In genomic region chr14:73570913-73571312, GRCh38 we compare ENCODE assay signal across 8 cellular contexts. TPM values are rescaled to one million over a fixed set of nuclear protein-coding genes. Genes with fewer than 3 reads are reported as not detected.
A peak's percentile ranks its signal among the peaks of the same experiment; 100 is the strongest.
DNase-seq lines count a peak whose midpoint lies in the region; ATAC-seq, FAIRE-seq and TF ChIP-seq lines count a peak whose summit lies in the region.
"Not testable (repeated sequence)": the region's sequence is repeated elsewhere in the genome, so short reads cannot be mapped to it uniquely, and the experiment has no call there.

No MANE protein-coding gene starts in this region.

- H3K36me3 ChIP-seq in OCI-LY3 (replicated peaks; ENCODE audit: low read depth, low read length); kidney (ENCODE audit: control insufficient read depth in 1 of 2, insufficient read depth in 2 of 2, low read length in 2 of 2): not testable (repeated sequence)

- POLR2A ChIA-PET in activated CD8-positive, alpha-beta T cell treated with anti-CD3 and anti-CD28 coated beads, Interleukin-2, amount 10 ng/mL, durations not matched to agents 7 days and 5 days (lab: Charles Lee): interaction anchor here (1.1 to 2.6 kb wide), 4 partner anchors 61 to 315 kb away, joined by 3 to 22 read pairs (median 4); partner anchors contain the start of genes RIOX1 and ZNF410

- H3K27me3 Mint-ChIP-seq in activated CD8-positive, alpha-beta T cell treated with anti-CD3 and anti-CD28 coated beads, Interleukin-2, amount 10 ng/mL, durations not matched to agents 7 days and 5 days (ENCODE audit: low read depth): not testable (repeated sequence)

- not testable (repeated sequence) for H3K27ac ChIP-seq in OCI-LY3 (ENCODE audit: low read length); kidney (ENCODE audit: low read depth in 2 of 2, low read length in 2 of 2)

- H3K4me1 ChIP-seq in OCI-LY3 (ENCODE audit: low read length) (peaks cover 32% of the 10 kb centered on the region), kidney (ENCODE audit: control insufficient read depth in 1 of 2, insufficient read depth in 1 of 2, low read depth in 1 of 2, low read length in 2 of 2) (peaks cover 11 to 14% of the 10 kb centered on the region in 2 donors)

- H2AFZ ChIP-seq in OCI-LY3 (ENCODE audit: low read depth, low read length): not testable (repeated sequence)

- peak overlapping the region; percentile 28 for H3K4me3 Mint-ChIP-seq in activated CD8-positive, alpha-beta T cell treated with anti-CD3 and anti-CD28 coated beads, Interleukin-2, amount 10 ng/mL, durations not matched to agents 7 days and 5 days

- H3K4me3 ChIP-seq in OCI-LY3 (ENCODE audit: low read length); kidney (ENCODE audit: low read length in 2 of 2): not testable (repeated sequence)

- peaks cover 16% of the 10 kb centered on the region for H3K79me2 ChIP-seq in OCI-LY3 (ENCODE audit: low read length)

- H3K9ac ChIP-seq in OCI-LY3 (ENCODE audit: low read length); kidney (ENCODE audit: low read length in 2 of 2): not testable (repeated sequence)

- not testable (repeated sequence) for H3K9me3 ChIP-seq in OCI-LY3 (ENCODE audit: insufficient read depth, low read length); kidney (ENCODE audit: control insufficient read depth in 1 of 2, low read length in 2 of 2)

- CTCF ChIA-PET in activated CD8-positive, alpha-beta T cell treated with anti-CD3 and anti-CD28 coated beads, Interleukin-2, amount 10 ng/mL, durations not matched to agents 7 days and 5 days (lab: Charles Lee): interaction anchor here (0.7 to 5.9 kb wide), 13 partner anchors 19 to 398 kb away, joined by 3 to 73 read pairs (median 5); partner anchors contain the start of gene ACOT6

- H3K27me3 ChIP-seq in OCI-LY3 (ENCODE audit: low read depth, low read length): not testable (repeated sequence)

- TF ChIP-seq CTCF in OCI-LY3 (IDR thresholded peaks at IDR 0.05; ENCODE audit: low read depth, low read length) (peak; percentile 62), kidney (IDR thresholded peaks at IDR 0.05; ENCODE audit: borderline replicate concordance, extremely low read depth, insufficient read depth) (peak; percentile 44)

- intact Hi-C loops in kidney (cut with DNase I): not testable (repeated sequence)

- not testable (repeated sequence) for FAIRE-seq in kidney (lab: Jason Lieb, UNC)

- H3K27ac Mint-ChIP-seq in activated CD8-positive, alpha-beta T cell treated with anti-CD3 and anti-CD28 coated beads, Interleukin-2, amount 10 ng/mL, durations not matched to agents 7 days and 5 days: not testable (repeated sequence)

- H3K4me2 ChIP-seq in OCI-LY3 (ENCODE audit: low read length): peak overlapping the region; percentile 97

- peaks cover 31% of the 10 kb centered on the region for H3K4me1 Mint-ChIP-seq in activated CD8-positive, alpha-beta T cell treated with anti-CD3 and anti-CD28 coated beads, Interleukin-2, amount 10 ng/mL, durations not matched to agents 7 days and 5 days (ENCODE audit: low read depth)

- DNase-seq in AG08395 (ENCODE audit: low spot score) (peak; percentile 21), cerebellar cortex (ENCODE audit: low spot score) (peak; percentile 22)
- peak; percentile 69 for DNase-seq in activated CD8-positive, alpha-beta T cell treated with anti-CD3 and anti-CD28 coated beads, Interleukin-2, amount 10 ng/mL, durations not matched to agents 7 days and 5 days
- DNase-seq in kidney: not testable (repeated sequence)
- DNase-seq in stimulated activated CD4-positive, alpha-beta T cell treated with anti-CD3 and anti-CD28 coated beads, Interleukin-15, amount 100 ng/mL, for 24 hours: peak; percentile 75

- H3K36me3 Mint-ChIP-seq in activated CD8-positive, alpha-beta T cell treated with anti-CD3 and anti-CD28 coated beads, Interleukin-2, amount 10 ng/mL, durations not matched to agents 7 days and 5 days (ENCODE audit: low read depth): peaks cover 34% of the 10 kb centered on the region

- ATAC-seq in GM18867 (IDR thresholded peaks at IDR 0.05; ENCODE audit: unreplicated experiment) (peak; percentile 46), HG03457 (IDR thresholded peaks at IDR 0.05; ENCODE audit: unreplicated experiment) (peak; percentile 44)
- peak; percentile 53 for ATAC-seq in activated CD8-positive, alpha-beta T cell treated with anti-CD3 and anti-CD28 coated beads, Interleukin-2, amount 10 ng/mL, durations not matched to agents 7 days and 5 days

- H3K9me3 Mint-ChIP-seq in activated CD8-positive, alpha-beta T cell treated with anti-CD3 and anti-CD28 coated beads, Interleukin-2, amount 10 ng/mL, durations not matched to agents 7 days and 5 days (ENCODE audit: insufficient read depth): not testable (repeated sequence)

- H4K20me1 ChIP-seq in OCI-LY3 (ENCODE audit: insufficient read depth, low read length): not testable (repeated sequence)

RNA-seq across cellular contexts. Expression of gene ACOT2, which starts 1.9 kb away (rescaled TPM):
- 10 to 100 TPM; 10.9 to 11.3 TPM for total RNA-seq in activated CD8-positive, alpha-beta T cell treated with anti-CD3 and anti-CD28 coated beads, Interleukin-2, amount 10 ng/mL, durations not matched to agents 7 days and 5 days
- 29.4 TPM for total RNA-seq in kidney
- polyA plus RNA-seq in kidney (ENCODE audit: insufficient read depth, low read depth, low replicate concordance): 128 TPM

RNA-seq across cellular contexts. Expression of gene HEATR4, which starts 12.2 kb away (rescaled TPM):
- not detected for total RNA-seq in activated CD8-positive, alpha-beta T cell treated with anti-CD3 and anti-CD28 coated beads, Interleukin-2, amount 10 ng/mL, durations not matched to agents 7 days and 5 days
- 0.85 TPM for total RNA-seq in kidney
- 0.86 TPM for polyA plus RNA-seq in kidney (ENCODE audit: insufficient read depth, low read depth, low replicate concordance)

RNA-seq across cellular contexts. Expression of gene ACOT4, which starts 20.8 kb away (rescaled TPM):
- 1 to 10 TPM; 1.2 to 1.3 TPM for total RNA-seq in activated CD8-positive, alpha-beta T cell treated with anti-CD3 and anti-CD28 coated beads, Interleukin-2, amount 10 ng/mL, durations not matched to agents 7 days and 5 days
- 3.1 TPM for total RNA-seq in kidney
- polyA plus RNA-seq in kidney (ENCODE audit: insufficient read depth, low read depth, low replicate concordance): 10.6 TPM

RNA-seq across cellular contexts. Expression of gene ACOT1, which starts 34.0 kb away (rescaled TPM):
- 1 to 10 TPM; 2.0 to 3.2 TPM for total RNA-seq in activated CD8-positive, alpha-beta T cell treated with anti-CD3 and anti-CD28 coated beads, Interleukin-2, amount 10 ng/mL, durations not matched to agents 7 days and 5 days
- total RNA-seq in kidney: 10.9 TPM
- polyA plus RNA-seq in kidney (ENCODE audit: insufficient read depth, low read depth, low replicate concordance): 43.0 TPM

RNA-seq across cellular contexts. Expression of gene ACOT6, which starts 41.4 kb away (rescaled TPM):
- not detected for total RNA-seq in activated CD8-positive, alpha-beta T cell treated with anti-CD3 and anti-CD28 coated beads, Interleukin-2, amount 10 ng/mL, durations not matched to agents 7 days and 5 days
- total RNA-seq in kidney: not detected
- 1.4 TPM for polyA plus RNA-seq in kidney (ENCODE audit: insufficient read depth, low read depth, low replicate concordance)
